1 cellular context compared by ENCODE assay signal in the genomic region with DNA sequence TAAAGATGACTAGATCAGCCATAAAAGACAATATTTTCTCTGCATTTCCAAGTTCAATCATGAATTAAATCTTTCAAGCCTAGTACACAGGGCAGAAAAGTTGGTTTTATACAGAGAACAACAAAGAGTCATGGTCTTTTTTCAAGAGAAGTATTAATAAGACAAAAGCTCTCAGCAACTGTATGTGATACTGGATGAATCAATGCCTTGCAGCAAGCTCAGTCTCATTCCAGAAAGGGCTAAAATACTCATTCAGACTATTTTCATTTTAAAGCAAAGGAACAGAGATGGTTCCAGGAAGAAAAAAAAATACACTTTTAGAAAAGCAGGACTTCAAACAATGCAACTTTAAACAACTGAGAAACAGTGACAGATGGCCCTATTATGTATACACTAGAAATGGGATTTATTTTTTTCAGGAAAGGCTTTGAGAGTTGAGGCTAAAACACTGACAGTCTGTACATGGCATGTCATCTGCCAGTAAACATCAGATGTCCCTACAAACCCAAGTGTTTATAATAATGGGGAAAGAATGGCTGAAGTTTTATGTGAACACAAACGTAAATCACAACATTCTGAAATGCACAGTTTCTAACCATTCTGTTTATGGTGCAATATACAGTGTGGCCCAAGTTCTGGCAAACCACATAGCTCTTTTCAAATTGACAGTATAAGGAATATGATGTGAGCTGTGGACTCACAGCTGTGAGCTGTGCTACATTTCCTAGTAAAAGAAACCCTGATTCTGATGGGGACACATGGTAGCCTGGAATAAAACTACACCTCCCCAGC.
TF ChIP-seq lines count a peak whose summit lies in the region.

No MANE protein-coding gene starts in this region.

TF ChIP-seq in GM23338, 12 proteins besides CTCF, POLR2A, EP300 and RAD21 (continued from another document):
- TF ChIP-seq, protein P1, sequence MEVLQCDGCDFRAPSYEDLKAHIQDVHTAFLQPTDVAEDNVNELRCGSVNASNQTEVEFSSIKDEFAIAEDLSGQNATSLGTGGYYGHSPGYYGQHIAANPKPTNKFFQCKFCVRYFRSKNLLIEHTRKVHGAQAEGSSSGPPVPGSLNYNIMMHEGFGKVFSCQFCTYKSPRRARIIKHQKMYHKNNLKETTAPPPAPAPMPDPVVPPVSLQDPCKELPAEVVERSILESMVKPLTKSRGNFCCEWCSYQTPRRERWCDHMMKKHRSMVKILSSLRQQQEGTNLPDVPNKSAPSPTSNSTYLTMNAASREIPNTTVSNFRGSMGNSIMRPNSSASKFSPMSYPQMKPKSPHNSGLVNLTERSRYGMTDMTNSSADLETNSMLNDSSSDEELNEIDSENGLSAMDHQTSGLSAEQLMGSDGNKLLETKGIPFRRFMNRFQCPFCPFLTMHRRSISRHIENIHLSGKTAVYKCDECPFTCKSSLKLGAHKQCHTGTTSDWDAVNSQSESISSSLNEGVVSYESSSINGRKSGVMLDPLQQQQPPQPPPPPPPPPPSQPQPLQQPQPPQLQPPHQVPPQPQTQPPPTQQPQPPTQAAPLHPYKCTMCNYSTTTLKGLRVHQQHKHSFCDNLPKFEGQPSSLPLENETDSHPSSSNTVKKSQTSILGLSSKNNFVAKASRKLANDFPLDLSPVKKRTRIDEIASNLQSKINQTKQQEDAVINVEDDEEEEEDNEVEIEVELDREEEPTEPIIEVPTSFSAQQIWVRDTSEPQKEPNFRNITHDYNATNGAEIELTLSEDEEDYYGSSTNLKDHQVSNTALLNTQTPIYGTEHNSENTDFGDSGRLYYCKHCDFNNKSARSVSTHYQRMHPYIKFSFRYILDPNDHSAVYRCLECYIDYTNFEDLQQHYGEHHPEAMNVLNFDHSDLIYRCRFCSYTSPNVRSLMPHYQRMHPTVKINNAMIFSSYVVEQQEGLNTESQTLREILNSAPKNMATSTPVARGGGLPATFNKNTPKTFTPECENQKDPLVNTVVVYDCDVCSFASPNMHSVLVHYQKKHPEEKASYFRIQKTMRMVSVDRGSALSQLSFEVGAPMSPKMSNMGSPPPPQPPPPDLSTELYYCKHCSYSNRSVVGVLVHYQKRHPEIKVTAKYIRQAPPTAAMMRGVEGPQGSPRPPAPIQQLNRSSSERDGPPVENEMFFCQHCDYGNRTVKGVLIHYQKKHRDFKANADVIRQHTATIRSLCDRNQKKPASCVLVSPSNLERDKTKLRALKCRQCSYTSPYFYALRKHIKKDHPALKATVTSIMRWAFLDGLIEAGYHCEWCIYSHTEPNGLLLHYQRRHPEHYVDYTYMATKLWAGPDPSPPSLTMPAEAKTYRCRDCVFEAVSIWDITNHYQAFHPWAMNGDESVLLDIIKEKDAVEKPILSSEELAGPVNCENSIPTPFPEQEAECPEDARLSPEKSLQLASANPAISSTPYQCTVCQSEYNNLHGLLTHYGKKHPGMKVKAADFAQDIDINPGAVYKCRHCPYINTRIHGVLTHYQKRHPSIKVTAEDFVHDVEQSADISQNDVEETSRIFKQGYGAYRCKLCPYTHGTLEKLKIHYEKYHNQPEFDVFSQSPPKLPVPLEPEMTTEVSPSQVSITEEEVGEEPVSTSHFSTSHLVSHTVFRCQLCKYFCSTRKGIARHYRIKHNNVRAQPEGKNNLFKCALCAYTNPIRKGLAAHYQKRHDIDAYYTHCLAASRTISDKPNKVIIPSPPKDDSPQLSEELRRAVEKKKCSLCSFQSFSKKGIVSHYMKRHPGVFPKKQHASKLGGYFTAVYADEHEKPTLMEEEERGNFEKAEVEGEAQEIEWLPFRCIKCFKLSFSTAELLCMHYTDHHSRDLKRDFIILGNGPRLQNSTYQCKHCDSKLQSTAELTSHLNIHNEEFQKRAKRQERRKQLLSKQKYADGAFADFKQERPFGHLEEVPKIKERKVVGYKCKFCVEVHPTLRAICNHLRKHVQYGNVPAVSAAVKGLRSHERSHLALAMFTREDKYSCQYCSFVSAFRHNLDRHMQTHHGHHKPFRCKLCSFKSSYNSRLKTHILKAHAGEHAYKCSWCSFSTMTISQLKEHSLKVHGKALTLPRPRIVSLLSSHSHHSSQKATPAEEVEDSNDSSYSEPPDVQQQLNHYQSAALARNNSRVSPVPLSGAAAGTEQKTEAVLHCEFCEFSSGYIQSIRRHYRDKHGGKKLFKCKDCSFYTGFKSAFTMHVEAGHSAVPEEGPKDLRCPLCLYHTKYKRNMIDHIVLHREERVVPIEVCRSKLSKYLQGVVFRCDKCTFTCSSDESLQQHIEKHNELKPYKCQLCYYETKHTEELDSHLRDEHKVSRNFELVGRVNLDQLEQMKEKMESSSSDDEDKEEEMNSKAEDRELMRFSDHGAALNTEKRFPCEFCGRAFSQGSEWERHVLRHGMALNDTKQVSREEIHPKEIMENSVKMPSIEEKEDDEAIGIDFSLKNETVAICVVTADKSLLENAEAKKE (CRISPR knock-in tag; IDR thresholded peaks at IDR 0.05) = no peak
- TF ChIP-seq STAT1 (IDR thresholded peaks at IDR 0.05; ENCODE audit: unreplicated experiment) = no peak
- no peak for TF ChIP-seq CREB1 (CRISPR knock-in tag; IDR thresholded peaks at IDR 0.05; ENCODE audit: low read depth)
- no peak for TF ChIP-seq ZNF114 (CRISPR knock-in tag; IDR thresholded peaks at IDR 0.05)
- TF ChIP-seq POLR2AphosphoS5 (IDR thresholded peaks at IDR 0.05; ENCODE audit: low read depth) = no peak
- no peak for TF ChIP-seq EZH2 (IDR thresholded peaks at IDR 0.05; ENCODE audit: low read depth, unreplicated experiment)
- no peak for TF ChIP-seq EZH2phosphoT487 (IDR thresholded peaks at IDR 0.05; ENCODE audit: unreplicated experiment)
- TF ChIP-seq, protein P2, sequence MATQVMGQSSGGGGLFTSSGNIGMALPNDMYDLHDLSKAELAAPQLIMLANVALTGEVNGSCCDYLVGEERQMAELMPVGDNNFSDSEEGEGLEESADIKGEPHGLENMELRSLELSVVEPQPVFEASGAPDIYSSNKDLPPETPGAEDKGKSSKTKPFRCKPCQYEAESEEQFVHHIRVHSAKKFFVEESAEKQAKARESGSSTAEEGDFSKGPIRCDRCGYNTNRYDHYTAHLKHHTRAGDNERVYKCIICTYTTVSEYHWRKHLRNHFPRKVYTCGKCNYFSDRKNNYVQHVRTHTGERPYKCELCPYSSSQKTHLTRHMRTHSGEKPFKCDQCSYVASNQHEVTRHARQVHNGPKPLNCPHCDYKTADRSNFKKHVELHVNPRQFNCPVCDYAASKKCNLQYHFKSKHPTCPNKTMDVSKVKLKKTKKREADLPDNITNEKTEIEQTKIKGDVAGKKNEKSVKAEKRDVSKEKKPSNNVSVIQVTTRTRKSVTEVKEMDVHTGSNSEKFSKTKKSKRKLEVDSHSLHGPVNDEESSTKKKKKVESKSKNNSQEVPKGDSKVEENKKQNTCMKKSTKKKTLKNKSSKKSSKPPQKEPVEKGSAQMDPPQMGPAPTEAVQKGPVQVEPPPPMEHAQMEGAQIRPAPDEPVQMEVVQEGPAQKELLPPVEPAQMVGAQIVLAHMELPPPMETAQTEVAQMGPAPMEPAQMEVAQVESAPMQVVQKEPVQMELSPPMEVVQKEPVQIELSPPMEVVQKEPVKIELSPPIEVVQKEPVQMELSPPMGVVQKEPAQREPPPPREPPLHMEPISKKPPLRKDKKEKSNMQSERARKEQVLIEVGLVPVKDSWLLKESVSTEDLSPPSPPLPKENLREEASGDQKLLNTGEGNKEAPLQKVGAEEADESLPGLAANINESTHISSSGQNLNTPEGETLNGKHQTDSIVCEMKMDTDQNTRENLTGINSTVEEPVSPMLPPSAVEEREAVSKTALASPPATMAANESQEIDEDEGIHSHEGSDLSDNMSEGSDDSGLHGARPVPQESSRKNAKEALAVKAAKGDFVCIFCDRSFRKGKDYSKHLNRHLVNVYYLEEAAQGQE (IDR thresholded peaks at IDR 0.05; ENCODE audit: unreplicated experiment) = no peak
- no peak for TF ChIP-seq ZNF331 (CRISPR knock-in tag; IDR thresholded peaks at IDR 0.05; ENCODE audit: low read depth)
